Comparison of ENCODE assay signal across 8 cellular contexts in the genomic region with DNA sequence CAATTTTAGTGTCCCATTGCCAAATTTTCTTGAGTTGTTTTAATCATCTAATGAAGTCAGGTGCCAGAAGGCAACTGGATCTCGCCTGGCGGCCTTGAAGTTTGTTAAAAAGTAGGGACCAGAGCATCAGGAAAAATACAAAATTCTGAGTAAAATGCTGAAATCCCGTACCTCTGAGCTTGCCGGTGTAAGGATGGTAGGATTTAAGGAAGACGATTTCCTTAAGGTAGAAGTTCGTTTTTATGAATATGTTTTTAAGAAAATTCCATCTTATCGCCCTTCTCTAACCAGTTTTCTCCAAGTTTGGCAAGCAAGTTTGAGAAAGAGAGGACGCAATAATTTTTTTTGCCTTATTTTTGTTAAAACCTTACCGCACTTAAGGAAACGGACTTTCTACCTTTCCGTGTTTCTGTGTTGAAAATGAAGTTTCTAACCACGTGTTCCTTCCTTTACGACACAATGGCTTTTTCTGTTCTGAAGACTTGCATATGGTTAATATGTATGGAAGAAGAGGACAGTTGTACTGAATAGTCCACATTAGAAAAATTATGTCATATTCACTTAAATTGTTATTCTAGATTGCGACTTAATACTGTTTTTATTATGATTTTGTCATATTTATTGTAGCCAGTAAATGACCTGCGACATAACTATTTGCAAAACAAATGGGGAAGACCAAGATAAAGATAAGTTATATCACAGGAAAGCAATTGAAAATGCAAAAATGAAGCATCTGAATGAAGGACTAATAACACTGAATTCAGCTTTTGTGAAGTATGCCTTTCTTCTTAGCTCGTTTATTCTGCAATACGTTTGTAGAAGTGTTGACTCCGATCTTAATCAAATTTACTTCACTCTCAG. TPM values are rescaled to one million over a fixed set of nuclear protein-coding genes. Genes with fewer than 3 reads are reported as not detected.
A peak's percentile ranks its signal among the peaks of the same experiment; 100 is the strongest.
DNase-seq lines count a peak whose midpoint lies in the region; ATAC-seq, FAIRE-seq and TF ChIP-seq lines count a peak whose summit lies in the region.

No MANE protein-coding gene starts in this region.

- no peaks in the 10 kb centered on the region for H3K9me3 ChIP-seq in kidney (ENCODE audit: control insufficient read depth in 1 of 2, low read length in 2 of 2)
- no peaks in the 10 kb centered on the region for H3K9me3 ChIP-seq in testis

- no peak for ATAC-seq in GM19395 (IDR thresholded peaks at IDR 0.05; ENCODE audit: unreplicated experiment)

- H3K27ac ChIP-seq in kidney (ENCODE audit: low read depth in 2 of 2, low read length in 2 of 2) (peak overlapping the region in 1 of 2 donors; percentile 67), testis (peak overlapping the region; percentile 85 to 88)

- H3K27me3 Mint-ChIP-seq in activated CD4-positive, alpha-beta T cell treated with anti-CD3 and anti-CD28 coated beads, Interleukin-2, amount 10 ng/mL, durations not matched to agents 24 days and 14 days: no peaks in the 10 kb centered on the region
- no peaks in the 10 kb centered on the region for H3K27me3 Mint-ChIP-seq in activated naive CD8-positive, alpha-beta T cell treated with anti-CD3 and anti-CD28 coated beads for 36 hours

- intact Hi-C loops in activated CD4-positive, alpha-beta T cell treated with anti-CD3 and anti-CD28 coated beads, Interleukin-2, amount 10 ng/mL, durations not matched to agents 24 days and 14 days (cut with micrococcal nuclease): loop anchor here (2.0 to 5.0 kb wide), 3 partner anchors 58 to 351 kb away; no protein-coding TSS in a partner anchor
- intact Hi-C loops in kidney (cut with DNase I): no loop called here
- intact Hi-C loops in testis (cut with DNase I; ENCODE audit: low total_unique reads): no loop called here

- H3K4me3 Mint-ChIP-seq in activated CD4-positive, alpha-beta T cell treated with anti-CD3 and anti-CD28 coated beads, Interleukin-2, amount 10 ng/mL, durations not matched to agents 24 days and 14 days: peak overlapping the region; percentile 96
- peak overlapping the region; percentile 93 for H3K4me3 Mint-ChIP-seq in activated naive CD8-positive, alpha-beta T cell treated with anti-CD3 and anti-CD28 coated beads for 36 hours

- peak overlapping the region; percentile 52 to 85 for H3K9ac ChIP-seq in kidney (ENCODE audit: low read length in 2 of 2)

- no peak for DNase-seq in activated CD4-positive, alpha-beta T cell treated with anti-CD3 and anti-CD28 coated beads, Interleukin-2, amount 10 ng/mL, durations not matched to agents 24 days and 14 days
- no peak for DNase-seq in activated CD4-positive, alpha-beta T cell treated with anti-CD3 and anti-CD28 coated beads, Interleukin-2, amount 50 U/mL, for 1 hour
- no peak for DNase-seq in activated naive CD8-positive, alpha-beta T cell treated with anti-CD3 and anti-CD28 coated beads for 36 hours
- DNase-seq in kidney: no peak
- no peak for DNase-seq in testis
- no peak for DNase-seq in NCI-H524 treated with DMSO at 0.1 percent for 48 hours (lab: John Stamatoyannopoulos, UW)
- DNase-seq in activated gamma-delta T cell (lab: John Stamatoyannopoulos, UW): no peak

- no peaks in the 10 kb centered on the region for H3K4me1 ChIP-seq in kidney (ENCODE audit: control insufficient read depth in 1 of 2, insufficient read depth in 1 of 2, low read depth in 1 of 2, low read length in 2 of 2)
- no peaks in the 10 kb centered on the region for H3K4me1 ChIP-seq in testis

- H3K4me3 ChIP-seq in kidney (ENCODE audit: low read length in 2 of 2): peak overlapping the region; percentile 80 to 94
- H3K4me3 ChIP-seq in testis: peak overlapping the region; percentile 71 to 84

- H3K36me3 ChIP-seq in kidney (ENCODE audit: control insufficient read depth in 1 of 2, insufficient read depth in 2 of 2, low read length in 2 of 2) (no peaks in the 10 kb centered on the region), testis (ENCODE audit: low read depth, missing control alignments) (no peaks in the 10 kb centered on the region)

- TF ChIP-seq CTCF in kidney (IDR thresholded peaks at IDR 0.05; ENCODE audit: borderline replicate concordance, extremely low read depth, insufficient read depth) (no peak), testis (IDR thresholded peaks at IDR 0.05) (no peak)

- peak overlapping the region; percentile 97 for H3K27ac Mint-ChIP-seq in activated CD4-positive, alpha-beta T cell treated with anti-CD3 and anti-CD28 coated beads, Interleukin-2, amount 10 ng/mL, durations not matched to agents 24 days and 14 days
- H3K27ac Mint-ChIP-seq in activated naive CD8-positive, alpha-beta T cell treated with anti-CD3 and anti-CD28 coated beads for 36 hours: peak overlapping the region; percentile 95

- peaks cover 33% of the 10 kb centered on the region for H3K4me1 Mint-ChIP-seq in activated CD4-positive, alpha-beta T cell treated with anti-CD3 and anti-CD28 coated beads, Interleukin-2, amount 10 ng/mL, durations not matched to agents 24 days and 14 days
- H3K4me1 Mint-ChIP-seq in activated naive CD8-positive, alpha-beta T cell treated with anti-CD3 and anti-CD28 coated beads for 36 hours: peaks cover 37% of the 10 kb centered on the region

- H3K9me3 Mint-ChIP-seq in activated CD4-positive, alpha-beta T cell treated with anti-CD3 and anti-CD28 coated beads, Interleukin-2, amount 10 ng/mL, durations not matched to agents 24 days and 14 days: peaks cover 3% of the 10 kb centered on the region
- H3K9me3 Mint-ChIP-seq in activated naive CD8-positive, alpha-beta T cell treated with anti-CD3 and anti-CD28 coated beads for 36 hours: peaks cover 7% of the 10 kb centered on the region

- TF ChIP-seq POLR2A in testis (IDR thresholded peaks at IDR 0.05): no peak

- peaks cover 29% of the 10 kb centered on the region for H3K36me3 Mint-ChIP-seq in activated CD4-positive, alpha-beta T cell treated with anti-CD3 and anti-CD28 coated beads, Interleukin-2, amount 10 ng/mL, durations not matched to agents 24 days and 14 days (ENCODE audit: low read depth)
- H3K36me3 Mint-ChIP-seq in activated naive CD8-positive, alpha-beta T cell treated with anti-CD3 and anti-CD28 coated beads for 36 hours: peaks cover 49% of the 10 kb centered on the region

- 15 to 18% methylated on average over 18 of the region's 18 CpGs for WGBS in testis, 2 donors

- no peaks in the 10 kb centered on the region for H3K27me3 ChIP-seq in testis

- no peak for FAIRE-seq in kidney (lab: Jason Lieb, UNC)

RNA-seq across cellular contexts. Expression of a gene that starts 0.9 kb away (rescaled TPM):
- 22.3 and 23.4 TPM in 2 replicates for total RNA-seq in activated CD4-positive, alpha-beta T cell treated with anti-CD3 and anti-CD28 coated beads, Interleukin-2, amount 10 ng/mL, durations not matched to agents 24 days and 14 days
- total RNA-seq in activated naive CD8-positive, alpha-beta T cell treated with anti-CD3 and anti-CD28 coated beads for 36 hours: 10 to 100 TPM; 19.4 to 20.3 TPM
- 17.1 TPM for total RNA-seq in kidney
- polyA plus RNA-seq in kidney (ENCODE audit: insufficient read depth, low read depth, low replicate concordance): 20.2 TPM
- 100 to 1,000 TPM; 227 to 293 TPM for total RNA-seq in testis
- polyA plus RNA-seq in testis (ENCODE audit: insufficient read depth, low read depth, low replicate concordance): 110 TPM
